In the genomic region with DNA sequence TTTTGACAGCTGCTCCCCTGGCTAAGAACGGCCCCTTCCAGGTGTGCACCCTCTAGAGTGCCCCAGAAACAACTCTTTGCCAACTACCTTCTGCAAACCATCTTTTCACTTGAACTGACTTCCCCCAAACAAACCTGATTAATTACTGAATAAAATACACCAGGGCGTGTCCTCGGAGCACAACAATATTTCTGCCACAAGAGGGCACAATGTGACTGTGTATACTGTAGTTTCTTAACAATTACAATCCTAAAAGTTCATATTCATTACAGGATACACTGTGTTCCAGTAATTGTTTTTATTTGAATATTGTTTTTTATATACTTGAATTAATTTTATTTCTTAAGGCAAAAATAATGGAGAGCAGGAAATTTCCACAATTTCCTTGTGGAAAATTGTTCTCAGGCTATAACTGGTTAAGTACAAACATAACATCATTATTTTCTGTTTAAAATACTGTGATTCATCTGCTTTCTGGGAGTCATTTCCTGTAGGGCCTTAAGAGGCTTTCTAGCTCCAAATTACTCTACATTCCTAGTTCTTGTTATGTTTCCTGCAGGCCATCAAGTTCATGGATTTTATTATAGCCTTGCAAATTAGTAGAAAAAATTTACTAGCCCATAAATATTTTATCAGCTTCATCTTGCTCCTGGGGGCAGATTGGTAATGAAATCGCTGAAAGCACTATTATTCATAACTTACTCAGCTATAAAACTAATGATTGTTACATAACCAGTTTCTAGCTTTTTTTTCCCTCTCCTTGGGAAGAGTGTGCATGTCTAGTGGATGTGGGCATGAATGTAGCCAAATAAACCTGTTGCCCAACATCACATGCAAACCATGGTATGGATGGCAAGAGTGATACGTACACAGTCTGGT, we compare ENCODE assay signal across 9 cellular contexts. TPM values are rescaled to one million over a fixed set of nuclear protein-coding genes. Genes with fewer than 3 reads are reported as not detected.
A peak's percentile ranks its signal among the peaks of the same experiment; 100 is the strongest.
DNase-seq lines count a peak whose midpoint lies in the region; ATAC-seq and TF ChIP-seq lines count a peak whose summit lies in the region.
"Had no signal": no experiment of that assay in that cellular context is flagged by ENCODE, and none has a peak within 500 bp of the region (broad histone marks: within the 10 kb centered on the region; RNA-seq: fewer than 3 reads in every experiment).

No MANE protein-coding gene starts in this region.

- H3K27me3 ChIP-seq in CD8-positive, alpha-beta memory T cell (ENCODE audit: insufficient read depth, low read length, poor library complexity, severe bottlenecking): no peaks in the 10 kb centered on the region
- H3K27me3 ChIP-seq in stomach: no peaks in the 10 kb centered on the region

- intact Hi-C loops in stomach (cut with DNase I; ENCODE audit: low total_unique reads): no loop called here

- TF ChIP-seq CTCF in mesothelial cell of epicardium (IDR thresholded peaks at IDR 0.05; ENCODE audit: unreplicated experiment): peak; percentile 77
- peak in 5 of 7 experiments; percentile 67 to 78 (median 74) for TF ChIP-seq CTCF in stomach (IDR thresholded peaks at IDR 0.05)

- TF ChIP-seq POLR2A in stomach (IDR thresholded peaks at IDR 0.05): no peak

- no peaks in the 10 kb centered on the region for H3K4me1 Mint-ChIP-seq in CD8-positive, alpha-beta memory T cell
- H3K4me1 Mint-ChIP-seq in mesothelial cell of epicardium: peaks cover 10% of the 10 kb centered on the region

- no peak overlapping the region for H3K4me3 Mint-ChIP-seq in CD8-positive, alpha-beta memory T cell
- no peak overlapping the region for H3K4me3 Mint-ChIP-seq in mesothelial cell of epicardium
- H3K4me3 Mint-ChIP-seq: stimulated activated naive CD8-positive, alpha-beta T cell treated with anti-CD3 and anti-CD28 coated beads, Interleukin-15, Interleukin-2, amounts not matched to agents 100 ng/mL and 50 ng/mL, for 24 hours had no signal

- peak in 4 of 5 donors; percentile 12 to 45 (median 31) for DNase-seq in CD8-positive, alpha-beta memory T cell
- DNase-seq in HEK293T (ENCODE audit: extremely low spot score): peak; percentile 60
- peak; percentile 28 to 80 for DNase-seq in NCI-H526 (lab: John Stamatoyannopoulos, UW)
- DNase-seq in activated CD4-positive, alpha-beta T cell treated with anti-CD3 and anti-CD28 coated beads for 4 hours: peak; percentile 29 to 48
- DNase-seq in effector CD4-positive, alpha-beta T cell: peak; percentile 36
- no peak for DNase-seq in mesothelial cell of epicardium (ENCODE audit: low spot score in 2 of 2, unreplicated experiment in 2 of 2)
- DNase-seq in stomach: peak; percentile 54

- no peak for TF ChIP-seq EP300 in stomach (IDR thresholded peaks at IDR 0.05)

- peaks cover 0 to 6% of the 10 kb centered on the region in 2 donors for H3K27me3 Mint-ChIP-seq in CD8-positive, alpha-beta memory T cell
- peaks cover 32% of the 10 kb centered on the region for H3K27me3 Mint-ChIP-seq in mesothelial cell of epicardium (ENCODE audit: low read depth)

- H3K9me3 ChIP-seq in CD8-positive, alpha-beta memory T cell (ENCODE audit: low read length): no peaks in the 10 kb centered on the region
- no peaks in the 10 kb centered on the region for H3K9me3 ChIP-seq in stomach

- POLR2A ChIA-PET in CD8-positive, alpha-beta memory T cell (lab: Charles Lee): no interaction called here
- POLR2A ChIA-PET in HEK293T (lab: Yijun Ruan, JAX): interaction anchor here (0.8 to 0.9 kb wide), 3 partner anchors 346 to 430 kb away, joined by 3 to 8 read pairs (median 3); a partner anchor contains a TSS

- H3K4me1 ChIP-seq in CD8-positive, alpha-beta memory T cell (ENCODE audit: insufficient read depth, low read length): no peaks in the 10 kb centered on the region
- H3K4me1 ChIP-seq in stomach: peaks cover 0 to 13% (median 5%) of the 10 kb centered on the region in 4 donors

- no peak for ATAC-seq in GM21723 (IDR thresholded peaks at IDR 0.05; ENCODE audit: unreplicated experiment)

- no peak overlapping the region for H3K4me3 ChIP-seq in CD8-positive, alpha-beta memory T cell (ENCODE audit: low read length)
- no peak overlapping the region for H3K4me3 ChIP-seq in stomach

- no peaks in the 10 kb centered on the region for H3K36me3 Mint-ChIP-seq in CD8-positive, alpha-beta memory T cell
- no peaks in the 10 kb centered on the region for H3K36me3 Mint-ChIP-seq in mesothelial cell of epicardium

- 18 to 22% (median 19%) methylated on average over 5 of the region's 5 CpGs for WGBS in stomach, 5 donors

- H3K27ac ChIP-seq in CD8-positive, alpha-beta memory T cell (ENCODE audit: low read depth, low read length): no peak overlapping the region
- H3K27ac ChIP-seq in stomach: peak overlapping the region in 1 of 5 donors; percentile 17

- no peaks in the 10 kb centered on the region for H3K36me3 ChIP-seq in CD8-positive, alpha-beta memory T cell (ENCODE audit: insufficient read depth, low read length)
- H3K36me3 ChIP-seq in stomach: no peaks in the 10 kb centered on the region

- H3K9me3 Mint-ChIP-seq in CD8-positive, alpha-beta memory T cell: no peaks in the 10 kb centered on the region
- no peaks in the 10 kb centered on the region for H3K9me3 Mint-ChIP-seq in mesothelial cell of epicardium
- H3K9me3 Mint-ChIP-seq: stimulated activated naive CD8-positive, alpha-beta T cell treated with anti-CD3 and anti-CD28 coated beads, Interleukin-15, Interleukin-2, amounts not matched to agents 100 ng/mL and 50 ng/mL, for 24 hours had no signal

- no peak overlapping the region for H3K27ac Mint-ChIP-seq in CD8-positive, alpha-beta memory T cell
- peak overlapping the region; percentile 61 for H3K27ac Mint-ChIP-seq in mesothelial cell of epicardium
- H3K27ac Mint-ChIP-seq: stimulated activated naive CD8-positive, alpha-beta T cell treated with anti-CD3 and anti-CD28 coated beads, Interleukin-15, Interleukin-2, amounts not matched to agents 100 ng/mL and 50 ng/mL, for 24 hours had no signal

- CTCF ChIA-PET in CD8-positive, alpha-beta memory T cell (lab: Charles Lee): interaction anchor here (0.7 to 2.1 kb wide), 13 partner anchors 10 to 950 kb away, joined by 3 to 6 read pairs (median 3); no protein-coding TSS in a partner anchor
- CTCF ChIA-PET in HEK293T (lab: Yijun Ruan, JAX): interaction anchor here (0.6 to 1.3 kb wide), 6 partner anchors 10 to 153 kb away, joined by 3 to 5 read pairs (median 3); no protein-coding TSS in a partner anchor

TF ChIP-seq in HEK293T, 16 proteins besides CTCF, POLR2A, EP300 and RAD21:
- TF ChIP-seq, protein P1, sequence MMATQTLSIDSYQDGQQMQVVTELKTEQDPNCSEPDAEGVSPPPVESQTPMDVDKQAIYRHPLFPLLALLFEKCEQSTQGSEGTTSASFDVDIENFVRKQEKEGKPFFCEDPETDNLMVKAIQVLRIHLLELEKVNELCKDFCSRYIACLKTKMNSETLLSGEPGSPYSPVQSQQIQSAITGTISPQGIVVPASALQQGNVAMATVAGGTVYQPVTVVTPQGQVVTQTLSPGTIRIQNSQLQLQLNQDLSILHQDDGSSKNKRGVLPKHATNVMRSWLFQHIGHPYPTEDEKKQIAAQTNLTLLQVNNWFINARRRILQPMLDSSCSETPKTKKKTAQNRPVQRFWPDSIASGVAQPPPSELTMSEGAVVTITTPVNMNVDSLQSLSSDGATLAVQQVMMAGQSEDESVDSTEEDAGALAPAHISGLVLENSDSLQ (IDR thresholded peaks at IDR 0.05): peak; percentile 50; the same call in 1 of the 2 replicates
- no peak for TF ChIP-seq ELF4 (IDR thresholded peaks at IDR 0.05)
- TF ChIP-seq SUZ12 (IDR thresholded peaks at IDR 0.05): no peak
- no peak for TF ChIP-seq ARNT (IDR thresholded peaks at IDR 0.05)
- peak; percentile 67 for TF ChIP-seq ZNF384 (IDR thresholded peaks at IDR 0.05)

RNA-seq across cellular contexts. Expression of a gene that starts 51.9 kb away (rescaled TPM):
- not detected for total RNA-seq in CD8-positive, alpha-beta memory T cell
- not detected for polyA plus RNA-seq in CD8-positive, alpha-beta memory T cell
- total RNA-seq in mesothelial cell of epicardium: not detected in 3 replicates
- under 1 TPM in 1 of 5 donors, not detected in 4; 0.92 TPM for total RNA-seq in stomach
- polyA plus RNA-seq in stomach: under 1 TPM in 2 of 3 donors, not detected in 1; 0.30 to 0.31 TPM

Comparison
In these comparisons a context has a peak if more than half of its experiments do, and no peak if none do; other contexts are left out.
1. DNase-seq: peak in CD8-positive, alpha-beta memory T cell (4 of 5), HEK293T (single experiment), NCI-H526 (2 of 2), activated CD4-positive, alpha-beta T cell treated with anti-CD3 and anti-CD28 coated beads for 4 hours (2 of 2), effector CD4-positive, alpha-beta T cell (single experiment) and stomach (single experiment); none in mesothelial cell of epicardium (0 of 2).